In genomic region chr18:65610939-65611338, GRCh38 we compare ENCODE assay signal across 18 cellular contexts.
DNase-seq lines count a peak whose midpoint lies in the region; ATAC-seq and TF ChIP-seq lines count a peak whose summit lies in the region.
"Had no signal": no experiment of that assay in that cellular context is flagged by ENCODE, and none has a peak within 500 bp of the region (broad histone marks: within the 10 kb centered on the region; RNA-seq: fewer than 3 reads in every experiment).

No MANE protein-coding gene starts in this region.

- H3K27ac Mint-ChIP-seq in WTC11, result no peak overlapping the region
- H3K27ac Mint-ChIP-seq in activated naive CD4-positive, alpha-beta T cell treated with anti-CD3 and anti-CD28 coated beads, Interleukin-2, amount 50 U/mL, for 72 hours, result no peak overlapping the region
- H3K27ac Mint-ChIP-seq: CD4-positive, alpha-beta memory T cell; HFFc6 had no signal

- peak overlapping the region; percentile 44 for H2AFZ ChIP-seq in smooth muscle cell (ENCODE audit: low read depth)

- H3K9me3 Mint-ChIP-seq in WTC11, result peaks cover 3% of the 10 kb centered on the region
- peaks cover 11 to 13% of the 10 kb centered on the region in 2 donors for H3K9me3 Mint-ChIP-seq in activated naive CD4-positive, alpha-beta T cell treated with anti-CD3 and anti-CD28 coated beads, Interleukin-2, amount 50 U/mL, for 72 hours

- POLR2A ChIA-PET in WTC11 (lab: Charles Lee), result no interaction called here

- H3K36me3 Mint-ChIP-seq in WTC11, result peaks cover 2% of the 10 kb centered on the region
- peaks cover 0 to 4% of the 10 kb centered on the region in 2 donors for H3K36me3 Mint-ChIP-seq in activated naive CD4-positive, alpha-beta T cell treated with anti-CD3 and anti-CD28 coated beads, Interleukin-2, amount 50 U/mL, for 72 hours
- H3K36me3 Mint-ChIP-seq: CD4-positive, alpha-beta memory T cell had no signal

- TF ChIP-seq POLR2A in heart left ventricle (IDR thresholded peaks at IDR 0.05), result no peak

- no peaks in the 10 kb centered on the region for H3F3A ChIP-seq in smooth muscle cell (ENCODE audit: low read depth)

- peak overlapping the region; percentile 86 for H3K27ac ChIP-seq in HUES48 (ENCODE audit: low read depth, low read length)
- no peak overlapping the region for H3K27ac ChIP-seq in iPS-18a (ENCODE audit: low read length)
- H3K27ac ChIP-seq in smooth muscle cell (ENCODE audit: low read depth), result no peak overlapping the region
- H3K27ac ChIP-seq in heart left ventricle, result no peak overlapping the region

- H3K9ac ChIP-seq in HUES48 (ENCODE audit: low read depth, low read length) (no peak overlapping the region), iPS-18a (ENCODE audit: low read length) (no peak overlapping the region), smooth muscle cell (ENCODE audit: low read depth) (no peak overlapping the region)

- H4K20me1 ChIP-seq in smooth muscle cell (ENCODE audit: low read depth), result no peaks in the 10 kb centered on the region

- H3K4me2 ChIP-seq in smooth muscle cell, result no peak overlapping the region

- peak overlapping the region; percentile 36 for H3K4me3 Mint-ChIP-seq in WTC11
- H3K4me3 Mint-ChIP-seq: CD4-positive, alpha-beta memory T cell; HFFc6 had no signal

- H3K9me3 ChIP-seq in HUES48 (ENCODE audit: control insufficient read depth, insufficient read depth, low read length) (no peaks in the 10 kb centered on the region), iPS-18a (ENCODE audit: control insufficient read depth, low read depth, low read length) (no peaks in the 10 kb centered on the region), smooth muscle cell (replicated peaks; ENCODE audit: low read depth) (no peaks in the 10 kb centered on the region), heart left ventricle (no peaks in the 10 kb centered on the region)
- H3K9me3 ChIP-seq: BE2C, MG63 had no signal

- CTCF ChIA-PET in WTC11 (lab: Charles Lee), result no interaction called here

- DNase-seq in WTC11 (ENCODE audit: low spot score), result no peak
- no peak for DNase-seq in smooth muscle cell (lab: John Stamatoyannopoulos, UW; ENCODE audit: unreplicated experiment)
- no peak for DNase-seq in activated naive CD4-positive, alpha-beta T cell treated with anti-CD3 and anti-CD28 coated beads, Interleukin-2, amount 50 U/mL, for 72 hours (ENCODE audit: low spot score in 2 of 2)
- DNase-seq in heart left ventricle, result no peak
- DNase-seq: BE2C; CD4-positive, alpha-beta memory T cell; DMS79; HFFc6; MG63; NCI-H1092; NCI-H146; NCI-H2081; NCI-H2227 treated with DMSO at 0.1 percent for 48 hours; NCI-H524; SHP77 treated with DMSO at 0.1 percent for 48 hours had no signal

- H3K36me3 ChIP-seq in HUES48 (ENCODE audit: control insufficient read depth, insufficient read depth, low read length), result no peaks in the 10 kb centered on the region
- H3K36me3 ChIP-seq in iPS-18a (ENCODE audit: control insufficient read depth, low read depth, low read length), result no peaks in the 10 kb centered on the region
- H3K36me3 ChIP-seq in smooth muscle cell (ENCODE audit: low read depth), result no peaks in the 10 kb centered on the region
- H3K36me3 ChIP-seq in heart left ventricle, result no peaks in the 10 kb centered on the region
- H3K36me3 ChIP-seq: BE2C, MG63 had no signal

- peaks cover 83% of the 10 kb centered on the region for H3K27me3 Mint-ChIP-seq in WTC11 (ENCODE audit: low read depth)
- H3K27me3 Mint-ChIP-seq: CD4-positive, alpha-beta memory T cell had no signal

- 10% methylated on average over 3 of the region's 3 CpGs for WGBS in smooth muscle cell (ENCODE audit: low lambda C conversion rate)
- 45 to 58% (median 50%) methylated on average over 3 of the region's 3 CpGs for WGBS in heart left ventricle, 4 donors

- peaks cover 26% of the 10 kb centered on the region for H3K4me1 Mint-ChIP-seq in WTC11
- H3K4me1 Mint-ChIP-seq: CD4-positive, alpha-beta memory T cell had no signal

- peaks cover 21% of the 10 kb centered on the region for H3K4me1 ChIP-seq in HUES48 (ENCODE audit: control insufficient read depth, insufficient read depth, low read length)
- H3K4me1 ChIP-seq in iPS-18a (ENCODE audit: control insufficient read depth, low read depth, low read length), result peaks cover 23% of the 10 kb centered on the region
- H3K4me1 ChIP-seq in smooth muscle cell (ENCODE audit: low read depth), result peaks cover 17% of the 10 kb centered on the region
- H3K4me1 ChIP-seq in heart left ventricle, result no peaks in the 10 kb centered on the region
- H3K4me1 ChIP-seq: BE2C had no signal

- intact Hi-C loops in heart left ventricle (cut with DNase I), result no loop called here

- TF ChIP-seq CTCF in WTC11 (IDR thresholded peaks at IDR 0.05) (no peak), smooth muscle cell (IDR thresholded peaks at IDR 0.05; ENCODE audit: borderline replicate concordance, insufficient read depth, poor library complexity, severe bottlenecking) (no peak), heart left ventricle (IDR thresholded peaks at IDR 0.05) (no peak)

- no peaks in the 10 kb centered on the region for H3K79me2 ChIP-seq in smooth muscle cell (ENCODE audit: low read depth)

- peaks cover 40% of the 10 kb centered on the region for H3K27me3 ChIP-seq in HUES48 (ENCODE audit: control insufficient read depth, insufficient read depth, low read length)
- H3K27me3 ChIP-seq in iPS-18a (ENCODE audit: control insufficient read depth, insufficient read depth, low read length), result peaks cover 45% of the 10 kb centered on the region
- H3K27me3 ChIP-seq in smooth muscle cell (ENCODE audit: low read depth), result no peaks in the 10 kb centered on the region
- H3K27me3 ChIP-seq in heart left ventricle, result no peaks in the 10 kb centered on the region
- H3K27me3 ChIP-seq: BE2C, MG63 had no signal

- ATAC-seq in WTC11 (peak; percentile 99), GM21576 (IDR thresholded peaks at IDR 0.05; ENCODE audit: unreplicated experiment) (no peak), heart left ventricle (no peak)
- no peak for ATAC-seq in activated naive CD4-positive, alpha-beta T cell treated with anti-CD3 and anti-CD28 coated beads, Interleukin-2, amount 50 U/mL, for 72 hours

- H3K4me3 ChIP-seq in HUES48 (ENCODE audit: low read depth, low read length), result peak overlapping the region; percentile 29; the same call in 1 of the 2 replicates
- peak overlapping the region; percentile 24 for H3K4me3 ChIP-seq in iPS-18a (ENCODE audit: low read length)
- H3K4me3 ChIP-seq in smooth muscle cell, result no peak overlapping the region
- no peak overlapping the region for H3K4me3 ChIP-seq in heart left ventricle
- H3K4me3 ChIP-seq: MG63 had no signal

TF ChIP-seq in WTC11, 78 proteins besides CTCF, POLR2A, EP300 and RAD21 (continues in another document):
- TF ChIP-seq PRDM15 (CRISPR knock-in tag; IDR thresholded peaks at IDR 0.05) (no peak), FOXP4 (CRISPR knock-in tag; IDR thresholded peaks at IDR 0.05) (no peak), FOXP1 (CRISPR knock-in tag; IDR thresholded peaks at IDR 0.05; ENCODE audit: borderline replicate concordance) (no peak), ZNF219 (CRISPR knock-in tag; IDR thresholded peaks at IDR 0.05; ENCODE audit: borderline replicate concordance) (no peak), CBFB (CRISPR knock-in tag; IDR thresholded peaks at IDR 0.05; ENCODE audit: low read depth) (no peak)

Comparison
In these comparisons a context has a peak if more than half of its experiments do, and no peak if none do; other contexts are left out.
1. H3K4me3 ChIP-seq: peak in HUES48 (single experiment) and iPS-18a (single experiment); none in smooth muscle cell (single experiment) and heart left ventricle (0 of 12).